ENCODE assay signal across 9 cellular contexts in genomic region chr12:88946377-88946997, GRCh38.
DNase-seq lines count a peak whose midpoint lies in the region; ATAC-seq and TF ChIP-seq lines count a peak whose summit lies in the region.
"Had no signal": no experiment of that assay in that cellular context is flagged by ENCODE, and none has a peak within 500 bp of the region (broad histone marks: within the 10 kb centered on the region; RNA-seq: fewer than 3 reads in every experiment).

No MANE protein-coding gene starts in this region.

- H3K9ac ChIP-seq in GM23248, result peak overlapping the region; percentile 27

- WGBS in GM23248 (ENCODE audit: low coverage in 1 of 2, low lambda C conversion rate in 2 of 2, missing lambda C conversion rate in 2 of 2), 2 experiments, result 2 to 5% methylated on average over 5 of the region's 5 CpGs
- WGBS in heart left ventricle, 4 donors, result 34 to 42% (median 36%) methylated on average over 5 of the region's 5 CpGs

- H3K9me3 ChIP-seq in GM23248 (ENCODE audit: low read depth), result no peaks in the 10 kb centered on the region
- peaks cover 0 to 3% (median 0%) of the 10 kb centered on the region in 12 donors for H3K9me3 ChIP-seq in heart left ventricle

- H2AFZ ChIP-seq in GM23248, result peak overlapping the region; percentile 63

- no peak overlapping the region for H3K27ac Mint-ChIP-seq in activated T-helper 17 cell treated with anti-CD3 and anti-CD28 coated beads, Interleukin-2, amount 50 U/mL, for 72 hours
- no peak overlapping the region for H3K27ac Mint-ChIP-seq in activated naive CD4-positive, alpha-beta T cell treated with anti-CD3 and anti-CD28 coated beads, Interleukin-2, amount 10 ng/mL, durations not matched to agents 7 days and 5 days

- no peak overlapping the region for H3K4me3 Mint-ChIP-seq in activated T-helper 17 cell treated with anti-CD3 and anti-CD28 coated beads, Interleukin-2, amount 50 U/mL, for 72 hours
- H3K4me3 Mint-ChIP-seq in activated naive CD4-positive, alpha-beta T cell treated with anti-CD3 and anti-CD28 coated beads, Interleukin-2, amount 10 ng/mL, durations not matched to agents 7 days and 5 days, result no peak overlapping the region

- H3K4me3 ChIP-seq in GM23248 (peak overlapping the region; percentile 35), heart left ventricle (no peak overlapping the region)

- TF ChIP-seq CTCF in AG09319 (IDR thresholded peaks at IDR 0.05; ENCODE audit: low read depth, low read length) (peak; percentile 4), heart left ventricle (IDR thresholded peaks at IDR 0.05) (peak in 3 of 12 donors; percentile 11 to 27 (median 19))

- no peaks in the 10 kb centered on the region for H3K36me3 ChIP-seq in GM23248 (ENCODE audit: low read depth)
- H3K36me3 ChIP-seq in heart left ventricle, result no peaks in the 10 kb centered on the region

- no peaks in the 10 kb centered on the region for H3K4me1 Mint-ChIP-seq in activated T-helper 17 cell treated with anti-CD3 and anti-CD28 coated beads, Interleukin-2, amount 50 U/mL, for 72 hours
- H3K4me1 Mint-ChIP-seq in activated naive CD4-positive, alpha-beta T cell treated with anti-CD3 and anti-CD28 coated beads, Interleukin-2, amount 10 ng/mL, durations not matched to agents 7 days and 5 days, result no peaks in the 10 kb centered on the region

- H3F3A ChIP-seq in GM23248 (ENCODE audit: insufficient read depth), result peaks cover 21% of the 10 kb centered on the region

- intact Hi-C loops in heart left ventricle (cut with DNase I), result loop anchor here in 1 of 10 donors (5.0 kb wide), 1 partner anchor 49 kb away; no protein-coding TSS in a partner anchor

- DNase-seq in AG09319 (ENCODE audit: extremely low read depth, low read depth) (peak; percentile 63), GM23248 (peak; percentile 90), NOMO-1 (lab: John Stamatoyannopoulos, UW; ENCODE audit: unreplicated experiment in 2 of 2) (peak; percentile 78 to 88), heart left ventricle (peak in 4 of 5 donors; percentile 23 to 44 (median 34)), OCI-M2 (lab: John Stamatoyannopoulos, UW; ENCODE audit: unreplicated experiment) (no peak)
- DNase-seq in activated naive CD4-positive, alpha-beta T cell treated with anti-CD3 and anti-CD28 coated beads, Interleukin-2, amount 10 ng/mL, durations not matched to agents 7 days and 5 days, result no peak

- H3K4me1 ChIP-seq in GM23248 (ENCODE audit: insufficient read depth), result peaks cover 31% of the 10 kb centered on the region
- peaks cover 0 to 31% (median 6%) of the 10 kb centered on the region in 12 donors for H3K4me1 ChIP-seq in heart left ventricle

- H4K20me1 ChIP-seq in GM23248 (ENCODE audit: insufficient read depth), result no peaks in the 10 kb centered on the region

- H3K27me3 ChIP-seq in GM23248 (replicated peaks; ENCODE audit: insufficient read depth) (no peaks in the 10 kb centered on the region), heart left ventricle (no peaks in the 10 kb centered on the region)

- no peaks in the 10 kb centered on the region for H3K79me2 ChIP-seq in GM23248 (ENCODE audit: insufficient read depth)

- H3K9me3 Mint-ChIP-seq in activated T-helper 17 cell treated with anti-CD3 and anti-CD28 coated beads, Interleukin-2, amount 50 U/mL, for 72 hours, result no peaks in the 10 kb centered on the region
- peaks cover 2% of the 10 kb centered on the region for H3K9me3 Mint-ChIP-seq in activated naive CD4-positive, alpha-beta T cell treated with anti-CD3 and anti-CD28 coated beads, Interleukin-2, amount 10 ng/mL, durations not matched to agents 7 days and 5 days

- CTCF ChIA-PET in activated naive CD4-positive, alpha-beta T cell treated with anti-CD3 and anti-CD28 coated beads, Interleukin-2, amount 10 ng/mL, durations not matched to agents 7 days and 5 days (lab: Charles Lee), result no interaction called here

- H3K9me2 ChIP-seq in GM23248 (ENCODE audit: insufficient read depth), result no peaks in the 10 kb centered on the region

- ATAC-seq in heart left ventricle, result peak; percentile 20 to 84 (median 54)
- no peak for ATAC-seq in activated T-helper 17 cell treated with anti-CD3 and anti-CD28 coated beads, Interleukin-2, amount 50 U/mL, for 72 hours (replicated peaks)
- no peak for ATAC-seq in GM21723 (IDR thresholded peaks at IDR 0.05; ENCODE audit: unreplicated experiment)

- in situ Hi-C loops in GM23248 (cut with MboI), result no loop called here

- peak overlapping the region; percentile 71 for H3K4me2 ChIP-seq in GM23248 (ENCODE audit: unreplicated experiment)

- no peak for TF ChIP-seq POLR2A in heart left ventricle (IDR thresholded peaks at IDR 0.05)

- H3K27ac ChIP-seq in GM23248 (peak overlapping the region; percentile 73), heart left ventricle (peak overlapping the region in 10 of 12 donors; percentile 12 to 70 (median 48))
- H3K27ac ChIP-seq: VCaP had no signal

- peaks cover 22% of the 10 kb centered on the region for H3K27me3 Mint-ChIP-seq in activated T-helper 17 cell treated with anti-CD3 and anti-CD28 coated beads, Interleukin-2, amount 50 U/mL, for 72 hours
- H3K27me3 Mint-ChIP-seq in activated naive CD4-positive, alpha-beta T cell treated with anti-CD3 and anti-CD28 coated beads, Interleukin-2, amount 10 ng/mL, durations not matched to agents 7 days and 5 days, result no peaks in the 10 kb centered on the region

- no peaks in the 10 kb centered on the region for H3K36me3 Mint-ChIP-seq in activated T-helper 17 cell treated with anti-CD3 and anti-CD28 coated beads, Interleukin-2, amount 50 U/mL, for 72 hours (ENCODE audit: low read depth)
- no peaks in the 10 kb centered on the region for H3K36me3 Mint-ChIP-seq in activated naive CD4-positive, alpha-beta T cell treated with anti-CD3 and anti-CD28 coated beads, Interleukin-2, amount 10 ng/mL, durations not matched to agents 7 days and 5 days

Comparison
In these comparisons a context has a peak if more than half of its experiments do, and no peak if none do; other contexts are left out.
1. DNase-seq: peak in AG09319 (single experiment), GM23248 (single experiment), NOMO-1 (2 of 2) and heart left ventricle (4 of 5); none in activated naive CD4-positive, alpha-beta T cell treated with anti-CD3 and anti-CD28 coated beads, Interleukin-2, amount 10 ng/mL, durations not matched to agents 7 days and 5 days (single experiment) and OCI-M2 (single experiment).
2. ATAC-seq: peak in heart left ventricle (4 of 4); none in activated T-helper 17 cell treated with anti-CD3 and anti-CD28 coated beads, Interleukin-2, amount 50 U/mL, for 72 hours (single experiment) and GM21723 (single experiment).